Comparison of ENCODE assay signal across 8 cellular contexts in genomic region chr4:145804134-145804533, GRCh38.
DNase-seq lines count a peak whose midpoint lies in the region; ATAC-seq, FAIRE-seq and TF ChIP-seq lines count a peak whose summit lies in the region.
"Had no signal": no experiment of that assay in that cellular context is flagged by ENCODE, and none has a peak within 500 bp of the region (broad histone marks: within the 10 kb centered on the region; RNA-seq: fewer than 3 reads in every experiment).

No MANE protein-coding gene starts in this region.

- SMC1A ChIA-PET in GM12878 (lab: Charles Lee; ENCODE audit: uncharacterized antibody, unreplicated experiment) = interaction anchor here (1.2 to 1.7 kb wide), 3 partner anchors 37 to 135 kb away, joined by 3 to 4 read pairs (median 3); partner anchors contain the start of gene ZNF827

- TF ChIP-seq EP300 in GM12878 (IDR thresholded peaks at IDR 0.05; ENCODE audit: borderline replicate concordance in 1 of 2, control insufficient read depth in 1 of 2, low read depth in 2 of 2, low read length in 2 of 2) = no peak

- H3K36me3 ChIP-seq in GM12878 (ENCODE audit: control insufficient read depth in 2 of 2, insufficient read depth in 2 of 2, low read length in 1 of 2) = peaks cover 0 to 8% of the 10 kb centered on the region in 2 experiments; a peak in 2 of 4 replicates
- no peaks in the 10 kb centered on the region for H3K36me3 ChIP-seq in thyroid gland

- intact Hi-C loops in GM12878 (cut with micrococcal nuclease; ENCODE audit: unreplicated experiment) = no loop called here
- intact Hi-C loops in thyroid gland (cut with DNase I) = no loop called here

- TF ChIP-seq CTCF in GM12878 (IDR thresholded peaks at IDR 0.05 in 2 of 3, conservative IDR thresholded peaks at IDR 0.05 in 1 of 3; ENCODE audit: control insufficient read depth in 2 of 3, extremely low read depth in 1 of 3, insufficient read depth in 1 of 3, low read depth in 3 of 3, low read length in 3 of 3) (no peak), thyroid gland (IDR thresholded peaks at IDR 0.05) (no peak)

- BruUV-seq in GM12878 (replicated peaks; lab: Mats Ljungman, UMichigan) = no TSS peak

- H3K27me3 ChIP-seq in GM12878 (replicated peaks in 1 of 2; ENCODE audit: control insufficient read depth in 2 of 2, insufficient read depth in 2 of 2, low read length in 1 of 2) = no peaks in the 10 kb centered on the region
- H3K27me3 ChIP-seq in thyroid gland = no peaks in the 10 kb centered on the region

- H3K27ac ChIP-seq in GM12878 (ENCODE audit: control insufficient read depth, insufficient read depth) = no peak overlapping the region; the same call in 1 of the 2 replicates
- peak overlapping the region in 1 of 3 donors; percentile 62 for H3K27ac ChIP-seq in thyroid gland

- TF ChIP-seq RAD21 in GM12878 (IDR thresholded peaks at IDR 0.05; ENCODE audit: insufficient read depth, low read depth, low read length) = no peak

- RAD21 ChIA-PET in GM12878 (lab: Charles Lee; ENCODE audit: unreplicated experiment) = no interaction called here

- H3K9me3 ChIP-seq in GM12878 (replicated peaks; ENCODE audit: control insufficient read depth, insufficient read depth, low read length) (no peaks in the 10 kb centered on the region), thyroid gland (no peaks in the 10 kb centered on the region)

- no peak for ATAC-seq in GM12878
- ATAC-seq in GM21529 (IDR thresholded peaks at IDR 0.05; ENCODE audit: unreplicated experiment) = no peak

- FAIRE-seq in HTR-8/SVneo (lab: Jason Lieb, UNC) (no peak), GM12878 (lab: Jason Lieb, UNC) (no peak), GM19239 (lab: Jason Lieb, UNC) (no peak)

- no peaks in the 10 kb centered on the region for H4K20me1 ChIP-seq in GM12878 (ENCODE audit: control insufficient read depth, insufficient read depth)

- in situ Hi-C loops in GM12878 (cut with MboI) = no loop called here

- no peak overlapping the region for H3K4me3 ChIP-seq in GM12878
- no peak overlapping the region for H3K4me3 ChIP-seq in thyroid gland (replicated peaks in 1 of 3)

- WGBS in GM12878 (ENCODE audit: insufficient coverage, insufficient replicate concordance, low lambda C conversion rate, missing lambda C conversion rate) = 100% methylated on average over 1 of the region's 1 CpG
- 32 to 69% methylated on average over 1 of the region's 1 CpG for WGBS in thyroid gland, 2 donors

- DNase-seq in HTR-8/SVneo (ENCODE audit: insufficient read length, low spot score) = peak; percentile 31
- no peak for DNase-seq in GM12878 (ENCODE audit: low read depth, low spot score)
- DNase-seq in hepatic stellate cell (ENCODE audit: low spot score) = peak; percentile 48
- DNase-seq in thyroid gland = peak; percentile 18 to 53
- no peak for DNase-seq in GM19239 (ENCODE audit: insufficient read length, low spot score)
- no peak for DNase-seq in stimulated activated CD4-positive, alpha-beta T cell treated with anti-CD3 and anti-CD28 coated beads, Interleukin-4, amount 100 ng/mL, for 24 hours
- DNase-seq: NCI-H2081 had no signal

- no peak overlapping the region for H3K4me2 ChIP-seq in GM12878 (ENCODE audit: control insufficient read depth, insufficient read depth)

- no peak overlapping the region for H3K9ac ChIP-seq in GM12878 (ENCODE audit: control insufficient read depth, insufficient read depth, low read length)

- H3K4me1 ChIP-seq in GM12878 (ENCODE audit: control insufficient read depth, insufficient read depth, low read length) = peaks cover 24% of the 10 kb centered on the region
- H3K4me1 ChIP-seq in thyroid gland = peaks cover 8 to 20% of the 10 kb centered on the region in 2 donors

- no peak overlapping the region for H2AFZ ChIP-seq in GM12878 (ENCODE audit: control insufficient read depth, low read depth, low read length)

- CTCF ChIA-PET in GM12878 (lab: Yijun Ruan, JAX) = interaction anchor here (1.4 kb wide), 1 partner anchor 14 kb away, joined by 3 read pairs; no protein-coding TSS in a partner anchor

- H3K79me2 ChIP-seq in GM12878 (ENCODE audit: control insufficient read depth, insufficient read depth, low read length) = no peaks in the 10 kb centered on the region; the same call in none of the 2 replicates

- TF ChIP-seq POLR2A in GM12878 (IDR thresholded peaks at IDR 0.05; ENCODE audit: low read depth, low read length) = no peak
- TF ChIP-seq POLR2A in thyroid gland (IDR thresholded peaks at IDR 0.05) = no peak

- POLR2A ChIA-PET in GM12878 (lab: Charles Lee) = interaction anchor here (0.6 kb wide), 1 partner anchor 130 kb away, joined by 4 read pairs; no protein-coding TSS in a partner anchor

TF ChIP-seq in GM12878, 131 proteins besides CTCF, POLR2A, EP300 and RAD21:
- TF ChIP-seq CREB1 (IDR thresholded peaks at IDR 0.05; ENCODE audit: low read depth) (peak; percentile 24; the same call in 1 of the 2 replicates), NFIC (IDR thresholded peaks at IDR 0.05; ENCODE audit: low read depth, low read length) (peak; percentile 44; the same call in 1 of the 2 replicates), FOXM1 (IDR thresholded peaks at IDR 0.05; ENCODE audit: low read depth, low read length) (peak; percentile 45; the same call in 1 of the 2 replicates), EED (IDR thresholded peaks at IDR 0.05; ENCODE audit: low read depth) (peak; percentile 59), MAX (IDR thresholded peaks at IDR 0.05; ENCODE audit: low read depth, low read length) (no peak), CREM (IDR thresholded peaks at IDR 0.05; ENCODE audit: low read depth) (peak; percentile 38; the same call in 1 of the 2 replicates), SMC3 (IDR thresholded peaks at IDR 0.05; ENCODE audit: borderline replicate concordance, low read length) (no peak)

Comparison
In these comparisons a context has a peak if more than half of its experiments do, and no peak if none do; other contexts are left out.
1. DNase-seq: peak in HTR-8/SVneo (single experiment), hepatic stellate cell (single experiment) and thyroid gland (2 of 2); none in GM12878 (single experiment), GM19239 (single experiment) and stimulated activated CD4-positive, alpha-beta T cell treated with anti-CD3 and anti-CD28 coated beads, Interleukin-4, amount 100 ng/mL, for 24 hours (single experiment).